ENCODE assay signal across 14 cellular contexts in the genomic region with DNA sequence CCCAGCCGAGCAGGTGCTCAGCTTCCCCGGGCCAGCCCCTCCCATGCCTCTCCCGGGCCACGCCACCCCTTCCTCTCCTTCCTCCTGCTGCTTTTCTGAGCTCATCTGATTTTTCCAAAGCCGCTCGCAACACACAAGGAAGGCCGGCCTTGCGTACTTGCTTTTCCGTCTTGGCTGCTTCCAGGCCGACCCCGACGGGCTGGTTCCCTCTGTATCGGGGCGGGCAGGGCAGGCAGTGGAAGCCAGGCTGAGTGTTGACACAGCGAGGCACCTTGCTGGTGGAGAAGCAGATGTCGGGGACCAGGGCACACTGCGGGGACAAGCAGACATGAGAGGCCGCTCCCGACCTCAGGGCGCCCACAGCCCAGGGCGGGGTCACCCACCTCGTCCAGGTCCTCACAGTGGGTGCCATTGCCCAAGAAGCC. TPM values are rescaled to one million over a fixed set of nuclear protein-coding genes. Genes with fewer than 3 reads are reported as not detected.
DNase-seq lines count a peak whose midpoint lies in the region; ATAC-seq and TF ChIP-seq lines count a peak whose summit lies in the region.
"Had no signal": no experiment of that assay in that cellular context is flagged by ENCODE, and none has a peak within 500 bp of the region (broad histone marks: within the 10 kb centered on the region; RNA-seq: fewer than 3 reads in every experiment).

No MANE protein-coding gene starts in this region.

- no peak overlapping the region for H2AK5ac ChIP-seq in neuronal stem cell (ENCODE audit: low read depth, low read length)

- no peak overlapping the region for H3K4me3 Mint-ChIP-seq in chondrocyte (ENCODE audit: unreplicated experiment)
- H3K4me3 Mint-ChIP-seq in activated CD8-positive, alpha-beta T cell treated with anti-CD3 and anti-CD28 coated beads for 36 hours: no peak overlapping the region
- H3K4me3 Mint-ChIP-seq: CD14-positive monocyte; CD8-positive, alpha-beta T cell had no signal

- ATAC-seq in activated CD8-positive, alpha-beta T cell treated with anti-CD3 and anti-CD28 coated beads for 36 hours: no peak
- ATAC-seq: CD8-positive, alpha-beta T cell had no signal

- intact Hi-C loops in stomach (cut with DNase I; ENCODE audit: low total_unique reads): no loop called here
- intact Hi-C loops in activated CD8-positive, alpha-beta T cell treated with anti-CD3 and anti-CD28 coated beads for 36 hours (cut with micrococcal nuclease): no loop called here

- no peak overlapping the region for H3K9ac ChIP-seq in neuronal stem cell (ENCODE audit: low read depth, low read length, poor library complexity)

- H3K79me2 ChIP-seq in hepatocyte: no peaks in the 10 kb centered on the region

- no peaks in the 10 kb centered on the region for H3K27me3 Mint-ChIP-seq in chondrocyte (ENCODE audit: low read depth)
- no peaks in the 10 kb centered on the region for H3K27me3 Mint-ChIP-seq in activated CD8-positive, alpha-beta T cell treated with anti-CD3 and anti-CD28 coated beads for 36 hours

- peaks cover 72% of the 10 kb centered on the region for H3K36me3 Mint-ChIP-seq in chondrocyte (ENCODE audit: low read depth)
- no peaks in the 10 kb centered on the region for H3K36me3 Mint-ChIP-seq in activated CD8-positive, alpha-beta T cell treated with anti-CD3 and anti-CD28 coated beads for 36 hours (ENCODE audit: low read depth)
- H3K36me3 Mint-ChIP-seq: CD14-positive monocyte; CD8-positive, alpha-beta T cell had no signal

- H2AFZ ChIP-seq in neuronal stem cell (ENCODE audit: low read length) (no peak overlapping the region), hepatocyte (no peak overlapping the region)

- H3K9me3 Mint-ChIP-seq in chondrocyte (ENCODE audit: low read depth): no peaks in the 10 kb centered on the region
- peaks cover 9% of the 10 kb centered on the region for H3K9me3 Mint-ChIP-seq in activated CD8-positive, alpha-beta T cell treated with anti-CD3 and anti-CD28 coated beads for 36 hours
- H3K9me3 Mint-ChIP-seq: CD8-positive, alpha-beta T cell had no signal

- H3K27ac ChIP-seq in neuronal stem cell (replicated peaks; ENCODE audit: low read length) (no peak overlapping the region), stomach (no peak overlapping the region), hepatocyte (no peak overlapping the region)
- H3K27ac ChIP-seq: 22Rv1 had no signal

- H3K4me2 ChIP-seq in neuronal stem cell (ENCODE audit: insufficient read depth, low read length, poor library complexity, severe bottlenecking): no peak overlapping the region
- no peak overlapping the region for H3K4me2 ChIP-seq in hepatocyte

- no peak overlapping the region for H2BK120ac ChIP-seq in neuronal stem cell (ENCODE audit: low read depth, low read length)

- H2BK5ac ChIP-seq in neuronal stem cell (ENCODE audit: low read length): peak overlapping the region; percentile 83

- H4K91ac ChIP-seq in neuronal stem cell (ENCODE audit: low read depth, low read length, poor library complexity): no peak overlapping the region

- peak overlapping the region; percentile 67 for H2BK12ac ChIP-seq in neuronal stem cell (ENCODE audit: low read length)

- no CpG with 5 or more reads among the region's 22 CpGs for WGBS in neuronal stem cell (ENCODE audit: extremely low coverage in 2 of 2, insufficient read length in 2 of 2, insufficient replicate concordance in 1 of 2), 2 donors
- 77 to 95% (median 91%) methylated on average over 16 to 22 of the region's 22 CpGs for WGBS in stomach, 5 donors
- 94% methylated on average over 21 of the region's 22 CpGs for WGBS in hepatocyte (ENCODE audit: low lambda C conversion rate, missing lambda C conversion rate)

- TF ChIP-seq POLR2A in stomach (IDR thresholded peaks at IDR 0.05): no peak

- H3K27me3 ChIP-seq in neuronal stem cell (ENCODE audit: control insufficient read depth in 3 of 3, insufficient read depth in 3 of 3, low read depth in 1 of 3, low read length in 3 of 3) (no peaks in the 10 kb centered on the region), stomach (peaks cover 0 to 2% (median 0%) of the 10 kb centered on the region in 3 donors), hepatocyte (no peaks in the 10 kb centered on the region)

- H3K4me3 ChIP-seq in neuronal stem cell (ENCODE audit: low read length in 2 of 2) (no peak overlapping the region), stomach (no peak overlapping the region), hepatocyte (no peak overlapping the region)
- H3K4me3 ChIP-seq: HAP-1 had no signal

- H3K27ac Mint-ChIP-seq in chondrocyte (ENCODE audit: unreplicated experiment): peak overlapping the region; percentile 66
- no peak overlapping the region for H3K27ac Mint-ChIP-seq in activated CD8-positive, alpha-beta T cell treated with anti-CD3 and anti-CD28 coated beads for 36 hours
- H3K27ac Mint-ChIP-seq: CD8-positive, alpha-beta T cell had no signal

- no peaks in the 10 kb centered on the region for H3K9me2 ChIP-seq in hepatocyte (replicated peaks; ENCODE audit: insufficient read depth)

- no peak for TF ChIP-seq EP300 in stomach (IDR thresholded peaks at IDR 0.05)

- no peaks in the 10 kb centered on the region for H3K4me1 ChIP-seq in neuronal stem cell (ENCODE audit: control insufficient read depth in 2 of 2, insufficient read depth in 1 of 2, low read depth in 1 of 2, low read length in 2 of 2)
- H3K4me1 ChIP-seq in stomach: no peaks in the 10 kb centered on the region
- H3K4me1 ChIP-seq in hepatocyte (ENCODE audit: insufficient read depth): no peaks in the 10 kb centered on the region
- H3K4me1 ChIP-seq: HAP-1 had no signal

- CTCF ChIA-PET in activated CD8-positive, alpha-beta T cell treated with anti-CD3 and anti-CD28 coated beads for 36 hours (lab: Charles Lee): no interaction called here

- H2BK15ac ChIP-seq in neuronal stem cell (ENCODE audit: low read length): no peak overlapping the region

- H3K36me3 ChIP-seq in neuronal stem cell (replicated peaks in 1 of 2; ENCODE audit: control insufficient read depth in 2 of 2, insufficient read depth in 2 of 2, low read length in 2 of 2) (no peaks in the 10 kb centered on the region), stomach (peaks cover 0 to 26% (median 3%) of the 10 kb centered on the region in 4 donors), hepatocyte (replicated peaks; ENCODE audit: insufficient read depth, low read depth) (no peaks in the 10 kb centered on the region)
- H3K36me3 ChIP-seq: HAP-1 had no signal

- TF ChIP-seq CTCF in chondrocyte (IDR thresholded peaks at IDR 0.05) (no peak), stomach (IDR thresholded peaks at IDR 0.05) (no peak), hepatocyte (IDR thresholded peaks at IDR 0.05; ENCODE audit: poor library complexity) (no peak)
- no peak for TF ChIP-seq CTCF in activated CD8-positive, alpha-beta T cell treated with anti-CD3 and anti-CD28 coated beads for 36 hours (IDR thresholded peaks at IDR 0.05)

- peaks cover 9% of the 10 kb centered on the region for H3K4me1 Mint-ChIP-seq in chondrocyte (ENCODE audit: low read depth)
- H3K4me1 Mint-ChIP-seq in activated CD8-positive, alpha-beta T cell treated with anti-CD3 and anti-CD28 coated beads for 36 hours (ENCODE audit: low read depth): no peaks in the 10 kb centered on the region
- H3K4me1 Mint-ChIP-seq: CD14-positive monocyte had no signal

- no peak overlapping the region for H3K23ac ChIP-seq in neuronal stem cell (ENCODE audit: low read depth, low read length, poor library complexity)

- peak overlapping the region; percentile 66 for H3K18ac ChIP-seq in neuronal stem cell (ENCODE audit: low read length)

- peaks cover 0 to 12% of the 10 kb centered on the region in 2 donors for H3K9me3 ChIP-seq in neuronal stem cell (replicated peaks in 1 of 2; ENCODE audit: control insufficient read depth in 2 of 2, insufficient read depth in 1 of 2, low read depth in 1 of 2, low read length in 2 of 2)
- peaks cover 0 to 9% (median 4%) of the 10 kb centered on the region in 4 donors for H3K9me3 ChIP-seq in stomach
- no peaks in the 10 kb centered on the region for H3K9me3 ChIP-seq in hepatocyte (ENCODE audit: low read depth)
- H3K9me3 ChIP-seq: HAP-1 had no signal

- DNase-seq in DMS53 (lab: John Stamatoyannopoulos, UW): peak; percentile 43
- no peak for DNase-seq in DMS53 treated with DMSO at 0.1 percent for 48 hours (lab: John Stamatoyannopoulos, UW; ENCODE audit: unreplicated experiment)
- no peak for DNase-seq in chondrocyte (ENCODE audit: low spot score)
- DNase-seq in neuronal stem cell (ENCODE audit: low spot score): no peak
- DNase-seq in stomach: peak; percentile 9
- no peak for DNase-seq in activated CD8-positive, alpha-beta T cell treated with anti-CD3 and anti-CD28 coated beads for 36 hours
- DNase-seq in hepatocyte (ENCODE audit: low spot score): no peak
- DNase-seq: CD8-positive, alpha-beta T cell; COR-L47; DMS153; GF-D8 had no signal

- peak overlapping the region; percentile 77 for H4K8ac ChIP-seq in neuronal stem cell (ENCODE audit: low read depth, low read length)

- H4K20me1 ChIP-seq in hepatocyte (ENCODE audit: insufficient read depth, poor library complexity, severe bottlenecking): no peaks in the 10 kb centered on the region

- POLR2A ChIA-PET in activated CD8-positive, alpha-beta T cell treated with anti-CD3 and anti-CD28 coated beads for 36 hours (lab: Charles Lee): no interaction called here

- H3K79me1 ChIP-seq in neuronal stem cell (ENCODE audit: low read depth, low read length): no peaks in the 10 kb centered on the region

- no peak overlapping the region for H3K14ac ChIP-seq in neuronal stem cell (ENCODE audit: low read length)

- peak overlapping the region; percentile 56 for H3K4ac ChIP-seq in neuronal stem cell (ENCODE audit: low read length)

RNA-seq across cellular contexts. Expression of a gene that starts 21.1 kb away (rescaled TPM):
- total RNA-seq in chondrocyte (1,244 to 1,906 TPM (median 1,285 TPM) in 3 replicates), stomach (10 to 100 TPM in 2 of 5 donors, 1 to 10 TPM in 2, under 1 TPM in 1; under 0.01 to 56.0 (median 7.7) TPM), hepatocyte (2.8 and 5.5 TPM in 2 replicates)
- 0.14 TPM for polyA plus RNA-seq in neuronal stem cell (2013, experiment 1 of 2)
- polyA plus RNA-seq in neuronal stem cell (2013, experiment 2 of 2): 0.14 TPM
- polyA plus RNA-seq in stomach (under 1 TPM; 0.31 to 0.87 (median 0.70) TPM), hepatocyte (3.2 and 3.9 TPM in 2 replicates)
- not detected for total RNA-seq in activated CD8-positive, alpha-beta T cell treated with anti-CD3 and anti-CD28 coated beads for 36 hours
- total RNA-seq: CD8-positive, alpha-beta T cell had no signal

Comparison
In these comparisons a context has a peak if more than half of its experiments do, and no peak if none do; other contexts are left out.
1. DNase-seq: peak in DMS53 (single experiment) and stomach (single experiment); none in DMS53 treated with DMSO at 0.1 percent for 48 hours (single experiment), chondrocyte (single experiment), neuronal stem cell (single experiment), activated CD8-positive, alpha-beta T cell treated with anti-CD3 and anti-CD28 coated beads for 36 hours (single experiment) and hepatocyte (single experiment).
2. RNA of a gene that starts 21.1 kb away (total RNA-seq): 1,244 to 1,906 TPM in chondrocyte; under 0.01 to 56.0 TPM in stomach, 2.8 to 5.5 TPM in hepatocyte and not detected in activated CD8-positive, alpha-beta T cell treated with anti-CD3 and anti-CD28 coated beads for 36 hours; every median in the first group is over 10 times any median in the second.